Comparison of ENCODE assay signal across 27 cellular contexts in the genomic region with DNA sequence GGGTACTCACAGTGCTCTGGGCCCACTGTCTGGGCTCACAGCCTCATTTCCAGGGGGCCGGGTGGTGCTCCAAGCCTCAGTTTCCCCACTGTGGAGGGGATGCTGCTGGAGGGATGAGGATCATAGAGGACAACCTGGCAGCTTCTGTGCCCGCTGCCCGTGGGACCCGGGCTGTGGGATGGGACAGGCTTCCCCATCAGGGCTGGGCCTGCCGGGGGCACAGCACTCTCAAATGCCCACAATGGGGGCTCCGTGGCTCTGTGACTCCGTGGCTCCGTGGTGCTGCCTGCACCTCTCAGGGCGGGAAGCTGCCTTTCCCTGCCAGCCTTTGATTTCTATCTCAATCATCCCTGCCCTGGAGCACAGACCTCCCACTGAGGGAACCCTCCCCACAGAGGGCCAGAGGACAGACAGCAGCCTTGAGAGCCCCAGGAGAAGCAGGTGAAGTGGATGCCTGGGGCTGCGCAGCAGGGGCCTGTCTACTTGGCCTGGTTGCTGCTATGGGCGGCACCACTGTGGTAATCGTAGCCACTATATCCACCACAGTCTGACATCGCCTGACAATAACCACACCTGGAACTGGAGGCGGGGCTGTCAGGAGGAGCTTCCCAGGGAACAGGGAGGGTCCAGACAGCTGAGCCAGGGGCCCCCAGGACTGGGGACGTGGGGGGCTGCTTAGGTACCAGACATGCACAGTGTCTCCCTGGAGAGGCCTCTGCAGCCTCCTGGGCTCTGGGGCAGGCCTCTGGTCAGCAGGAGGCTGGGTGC.
"Had no signal": no experiment of that assay in that cellular context is flagged by ENCODE, and none has a peak within 500 bp of the region (broad histone marks: within the 10 kb centered on the region; RNA-seq: fewer than 3 reads in every experiment).

No MANE protein-coding gene starts in this region.

- H3K36me3 Mint-ChIP-seq: activated naive CD8-positive, alpha-beta T cell treated with anti-CD3 and anti-CD28 coated beads, Interleukin-2, amount 10 ng/mL, durations not matched to agents 7 days and 5 days; immature natural killer cell; naive thymus-derived CD4-positive, alpha-beta T cell; neural progenitor cell; stimulated activated effector memory CD8-positive, alpha-beta T cell treated with anti-CD3 and anti-CD28 coated beads, Interleukin-12 subunit alpha, Interleukin-12 subunit beta, amount 100 ng/mL, for 72 hours had no signal

- H3K4me3 ChIP-seq: breast epithelium, dorsolateral prefrontal cortex, lower lobe of right lung, neural progenitor cell, stomach, suprapubic skin, tibial nerve had no signal

- H3K27ac ChIP-seq: breast epithelium, dorsolateral prefrontal cortex, lower lobe of right lung, neural progenitor cell, stomach, suprapubic skin, tibial nerve, VCaP had no signal

- DNase-seq: activated CD4-positive, alpha-beta T cell treated with anti-CD3 and anti-CD28 coated beads for 1 hour; activated CD4-positive, alpha-beta T cell treated with anti-CD3 and anti-CD28 coated beads, Interleukin-2, amount 50 U/mL, for 1 hour; activated CD8-positive, alpha-beta memory T cell treated with anti-CD3 and anti-CD28 coated beads for 24 hours; activated CD8-positive, alpha-beta memory T cell treated with anti-CD3 and anti-CD28 coated beads, Interleukin-2, amount 50 U/mL, for 4 hours; activated naive CD8-positive, alpha-beta T cell treated with anti-CD3 and anti-CD28 coated beads, Interleukin-2, amount 10 ng/mL, durations not matched to agents 7 days and 5 days; activated T-cell treated with anti-CD3 and anti-CD28 coated beads, Interleukin-2, amount 50 U/mL, for 24 hours; amniotic stem cell; dorsolateral prefrontal cortex; effector memory CD8-positive, alpha-beta T cell; foreskin melanocyte; immature natural killer cell; lower lobe of right lung; naive thymus-derived CD4-positive, alpha-beta T cell; small intestine; stimulated activated CD4-positive, alpha-beta T cell treated with anti-CD3 and anti-CD28 coated beads, Interleukin-2, amount 100 ng/mL, for 24 hours; stomach had no signal

- H3K4me3 Mint-ChIP-seq: activated naive CD8-positive, alpha-beta T cell treated with anti-CD3 and anti-CD28 coated beads, Interleukin-2, amount 10 ng/mL, durations not matched to agents 7 days and 5 days; activated T-cell treated with anti-CD3 and anti-CD28 coated beads, Interleukin-2, amount 50 U/mL, for 24 hours; activated T-helper 17 cell treated with anti-CD3 and anti-CD28 coated beads, Interleukin-2, amount 50 U/mL, for 72 hours; central memory CD8-positive, alpha-beta T cell; effector memory CD8-positive, alpha-beta T cell; immature natural killer cell; naive thymus-derived CD4-positive, alpha-beta T cell; neural progenitor cell; stimulated activated effector memory CD8-positive, alpha-beta T cell treated with anti-CD3 and anti-CD28 coated beads, Interleukin-12 subunit alpha, Interleukin-12 subunit beta, amount 100 ng/mL, for 72 hours had no signal

- H3K36me3 ChIP-seq: breast epithelium, lower lobe of right lung, neural progenitor cell, stomach, suprapubic skin, tibial nerve had no signal

- H3K9me3 ChIP-seq: lower lobe of right lung, suprapubic skin had no signal

- H3K4me1 ChIP-seq: breast epithelium, lower lobe of right lung, neural progenitor cell, stomach, suprapubic skin, tibial nerve had no signal

- H3K27ac Mint-ChIP-seq: activated naive CD8-positive, alpha-beta T cell treated with anti-CD3 and anti-CD28 coated beads, Interleukin-2, amount 10 ng/mL, durations not matched to agents 7 days and 5 days; activated T-cell treated with anti-CD3 and anti-CD28 coated beads, Interleukin-2, amount 50 U/mL, for 24 hours; activated T-helper 17 cell treated with anti-CD3 and anti-CD28 coated beads, Interleukin-2, amount 50 U/mL, for 72 hours; effector memory CD8-positive, alpha-beta T cell; immature natural killer cell; naive thymus-derived CD4-positive, alpha-beta T cell; neural progenitor cell; stimulated activated effector memory CD8-positive, alpha-beta T cell treated with anti-CD3 and anti-CD28 coated beads, Interleukin-12 subunit alpha, Interleukin-12 subunit beta, amount 100 ng/mL, for 72 hours had no signal

- H3K27me3 ChIP-seq: breast epithelium, neural progenitor cell, suprapubic skin, tibial nerve had no signal

- H3K9me3 Mint-ChIP-seq: activated T-cell treated with anti-CD3 and anti-CD28 coated beads, Interleukin-2, amount 50 U/mL, for 24 hours; activated T-helper 17 cell treated with anti-CD3 and anti-CD28 coated beads, Interleukin-2, amount 50 U/mL, for 72 hours; central memory CD8-positive, alpha-beta T cell; effector memory CD8-positive, alpha-beta T cell; immature natural killer cell; stimulated activated effector memory CD8-positive, alpha-beta T cell treated with anti-CD3 and anti-CD28 coated beads, Interleukin-12 subunit alpha, Interleukin-12 subunit beta, amount 100 ng/mL, for 72 hours had no signal

- H3K4me1 Mint-ChIP-seq: activated T-helper 17 cell treated with anti-CD3 and anti-CD28 coated beads, Interleukin-2, amount 50 U/mL, for 72 hours; central memory CD8-positive, alpha-beta T cell; immature natural killer cell; neural progenitor cell; stimulated activated effector memory CD8-positive, alpha-beta T cell treated with anti-CD3 and anti-CD28 coated beads, Interleukin-12 subunit alpha, Interleukin-12 subunit beta, amount 100 ng/mL, for 72 hours had no signal

- ATAC-seq: activated T-helper 17 cell treated with anti-CD3 and anti-CD28 coated beads, Interleukin-2, amount 50 U/mL, for 72 hours; effector memory CD8-positive, alpha-beta T cell; esophagus mucosa; left lobe of liver; lower lobe of right lung; naive thymus-derived CD4-positive, alpha-beta T cell; sciatic nerve; stimulated activated effector memory CD8-positive, alpha-beta T cell treated with anti-CD3 and anti-CD28 coated beads, Interleukin-12 subunit alpha, Interleukin-12 subunit beta, amount 100 ng/mL, for 72 hours had no signal
